In genomic region chr1:186680031-186681012, GRCh38 we compare ENCODE assay signal across 8 cellular contexts. TPM values are rescaled to one million over a fixed set of nuclear protein-coding genes. Genes with fewer than 3 reads are reported as not detected.
DNase-seq lines count a peak whose midpoint lies in the region; ATAC-seq and TF ChIP-seq lines count a peak whose summit lies in the region.

TSS of gene PTGS2 (minus strand) at chr1:186680423. CDS start at chr1:186680290, 133 bp downstream.

- H3K27ac ChIP-seq in temporal lobe (ENCODE audit: low read depth, low read length), result peak within 1 kb of the TSS; percentile 56

- no peaks in the 10 kb centered on the region for H3K36me3 Mint-ChIP-seq in natural killer cell

- H3K4me3 Mint-ChIP-seq in natural killer cell, result peak within 1 kb of the TSS; percentile 82

- intact Hi-C loops in natural killer cell (cut with micrococcal nuclease), result no loop called here

- H3K4me1 Mint-ChIP-seq in natural killer cell, result peaks cover 5 to 18% of the 10 kb centered on the region in 2 donors

- peak; percentile 80 for DNase-seq in Ammon's horn (ENCODE audit: low spot score)
- DNase-seq in NCI-H774 (lab: John Stamatoyannopoulos, UW), result peak; percentile 76
- peak; percentile 48 to 58 for DNase-seq in activated T-cell treated with anti-CD3 and anti-CD28 coated beads, Interleukin-2, amount 50 U/mL, for 48 hours
- peak; percentile 90 to 96 for DNase-seq in foreskin fibroblast
- DNase-seq in natural killer cell, result peak; percentile 15

- TF ChIP-seq CTCF in foreskin fibroblast (IDR thresholded peaks at IDR 0.05; ENCODE audit: low read depth, low read length) (peak; percentile 54), natural killer cell (IDR thresholded peaks at IDR 0.05) (no peak)

- peak within 1 kb of the TSS; percentile 77 to 81 for H3K4me3 ChIP-seq in foreskin fibroblast (ENCODE audit: low read depth in 1 of 2, low read length in 2 of 2)

- H3K9me3 Mint-ChIP-seq in natural killer cell, result no peaks in the 10 kb centered on the region

- peak; percentile 86 for ATAC-seq in GM19035 (IDR thresholded peaks at IDR 0.05; ENCODE audit: unreplicated experiment)
- peak; percentile 94 for ATAC-seq in HG03196 (IDR thresholded peaks at IDR 0.05; ENCODE audit: unreplicated experiment)
- ATAC-seq in natural killer cell, result peak; percentile 91 to 93 (median 91)

- peak within 1 kb of the TSS; percentile 32 to 55 for H3K27ac Mint-ChIP-seq in natural killer cell

- H3K27me3 Mint-ChIP-seq in natural killer cell (ENCODE audit: low read depth in 2 of 2), result peaks cover 18 to 26% of the 10 kb centered on the region in 2 donors

RNA-seq across cellular contexts. Expression of gene PTGS2, which starts in this region (rescaled TPM):
- 10 to 100 TPM in 1 of 3 donors, 1 to 10 TPM in 2; 4.0 to 32.8 (median 6.9) TPM for total RNA-seq in natural killer cell
- 2.5 TPM for total RNA-seq in temporal lobe

Comparison
In these comparisons a context has a peak if more than half of its experiments do, and no peak if none do; other contexts are left out.
1. Peak in every context shown above with its lines: DNase-seq, ATAC-seq, H3K4me3 ChIP-seq and H3K27ac ChIP-seq.
2. DNase-seq: peak in every context shown above with its lines; median percentile 93 in foreskin fibroblast; 80 in Ammon's horn; 76 in NCI-H774; 53 in activated T-cell treated with anti-CD3 and anti-CD28 coated beads, Interleukin-2, amount 50 U/mL, for 48 hours; 15 in natural killer cell.